Comparison of ENCODE assay signal across 22 cellular contexts in the genomic region with DNA sequence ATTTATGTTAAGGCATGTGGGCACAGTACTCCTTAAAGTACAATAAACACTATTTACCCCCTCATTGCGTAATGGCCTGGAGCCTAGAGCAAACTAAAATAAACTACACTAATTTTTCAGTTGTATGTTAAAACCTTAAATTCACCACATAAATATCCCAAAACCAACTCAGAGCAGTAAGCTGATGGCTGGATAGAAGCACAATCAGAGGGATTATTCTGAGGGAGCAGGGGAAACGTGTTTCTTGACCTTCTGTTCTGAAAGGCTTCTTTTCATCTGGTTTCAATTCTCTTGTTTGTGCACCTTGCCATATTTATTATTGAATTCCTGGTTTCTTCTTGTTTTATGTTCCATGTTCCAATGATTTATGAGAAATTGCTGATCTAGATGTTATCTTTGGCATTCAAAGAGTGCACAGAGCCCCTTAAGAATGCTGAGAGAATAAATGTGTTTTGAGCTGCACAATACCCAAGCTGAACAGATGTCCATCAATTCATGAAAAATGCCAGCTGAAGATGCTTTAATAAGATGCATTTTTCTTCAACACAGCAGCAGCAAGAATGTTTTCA. TPM values are rescaled to one million over a fixed set of nuclear protein-coding genes. Genes with fewer than 3 reads are reported as not detected.
DNase-seq lines count a peak whose midpoint lies in the region; ATAC-seq, FAIRE-seq and TF ChIP-seq lines count a peak whose summit lies in the region.
"Had no signal": no experiment of that assay in that cellular context is flagged by ENCODE, and none has a peak within 500 bp of the region (broad histone marks: within the 10 kb centered on the region; RNA-seq: fewer than 3 reads in every experiment).

No MANE protein-coding gene starts in this region.

- H2BK15ac ChIP-seq in IMR-90 (ENCODE audit: low read depth, low read length) (no peak overlapping the region), H1 (ENCODE audit: low read length) (no peak overlapping the region)

- H3K4ac ChIP-seq in IMR-90 (ENCODE audit: low read depth, low read length) (no peak overlapping the region), H1 (replicated peaks; ENCODE audit: insufficient read length, low read depth, low read length) (no peak overlapping the region)

- ATAC-seq in IMR-90 (ENCODE audit: low read depth) (peak; percentile 69), HG02852 (IDR thresholded peaks at IDR 0.05; ENCODE audit: unreplicated experiment) (no peak), HG02970 (IDR thresholded peaks at IDR 0.05; ENCODE audit: low FRiP score, unreplicated experiment) (no peak)
- ATAC-seq: gastroesophageal sphincter, psoas muscle had no signal

- intact Hi-C loops in IMR-90 (cut with micrococcal nuclease), result loop anchor here (10.0 kb wide), 1 partner anchor 656 kb away; a partner anchor contains a TSS

- dilution Hi-C loops in IMR-90 (cut with HindIII; ENCODE audit: low sequenced_read_pairs, unreplicated experiment), result no loop called here

- TF ChIP-seq RAD21 in IMR-90 (IDR thresholded peaks at IDR 0.05; ENCODE audit: low read length) (no peak), H1 (IDR thresholded peaks at IDR 0.05 in 1 of 2, conservative IDR thresholded peaks at IDR 0.05 in 1 of 2; ENCODE audit: low read depth in 2 of 2, low read length in 2 of 2) (no peak)

- no peaks in the 10 kb centered on the region for H3K9me1 ChIP-seq in IMR-90 (ENCODE audit: insufficient read depth, low read length)

- H3K56ac ChIP-seq in IMR-90 (ENCODE audit: extremely low read depth, insufficient read depth, low read length) (no peak overlapping the region), H1 (replicated peaks; ENCODE audit: insufficient read length, low read depth, low read length) (no peak overlapping the region)

- TF ChIP-seq POLR2A in IMR-90 (IDR thresholded peaks at IDR 0.05; ENCODE audit: low read depth, low read length) (no peak), H1 (IDR thresholded peaks at IDR 0.05; ENCODE audit: control extremely low read depth in 1 of 2, low read depth in 2 of 2, low read length in 2 of 2) (no peak)

- H3K4me2 ChIP-seq in IMR-90 (ENCODE audit: low read depth, low read length) (no peak overlapping the region), H1 (ENCODE audit: insufficient read depth in 1 of 2, low read depth in 2 of 2, low read length in 2 of 2) (no peak overlapping the region)

- H3K9ac ChIP-seq in IMR-90 (ENCODE audit: low read depth, low read length) (no peak overlapping the region), H1 (replicated peaks in 1 of 4; ENCODE audit: extremely low read depth in 1 of 4, low read depth in 3 of 4, low read length in 3 of 4) (no peak overlapping the region)

- peaks cover 36% of the 10 kb centered on the region for H3K4me1 Mint-ChIP-seq in nephron
- H3K4me1 Mint-ChIP-seq: CD4-positive, alpha-beta memory T cell had no signal

- DNase-seq in AG10803 (ENCODE audit: low read depth), result peak; percentile 39
- peak; percentile 33 for DNase-seq in IMR-90
- no peak for DNase-seq in H1 (ENCODE audit: low read depth in 1 of 2, low spot score in 2 of 2)
- DNase-seq in AG20443 (ENCODE audit: low spot score), result no peak
- no peak for DNase-seq in KG1 (lab: John Stamatoyannopoulos, UW)
- DNase-seq: ACHN; activated T-cell treated with anti-CD3 and anti-CD28 coated beads for 4 hours; CD4-positive, alpha-beta memory T cell; DND-41; GOT3; NCI-H1105 treated with DMSO at 0.1 percent for 48 hours; nephron progenitor cell; OCI-M1; psoas muscle; SIG-M5; stimulated activated CD8-positive, alpha-beta memory T cell treated with anti-CD3 and anti-CD28 coated beads, Interleukin-4, amount 100 ng/mL, for 48 hours; WERI-Rb-1 had no signal

- H2BK120ac ChIP-seq in IMR-90 (ENCODE audit: low read depth, low read length) (no peak overlapping the region), H1 (replicated peaks; ENCODE audit: low read depth, low read length) (no peak overlapping the region)

- POLR2A ChIA-PET in IMR-90 (lab: Charles Lee; ENCODE audit: unreplicated experiment), result no interaction called here
- POLR2A ChIA-PET in H1 (lab: Charles Lee; ENCODE audit: partially characterized antibody), result interaction anchor here (0.6 to 1.4 kb wide), 2 partner anchors 25 to 30 kb away, joined by 3 to 4 read pairs; a partner anchor contains a TSS

- no peak overlapping the region for H3K4me3 Mint-ChIP-seq in nephron
- H3K4me3 Mint-ChIP-seq: CD4-positive, alpha-beta memory T cell; nephron progenitor cell had no signal

- H3K27ac Mint-ChIP-seq in nephron, result peak overlapping the region; percentile 29 to 93 (median 47)
- H3K27ac Mint-ChIP-seq: CD4-positive, alpha-beta memory T cell; nephron progenitor cell had no signal

- H3K18ac ChIP-seq in IMR-90 (ENCODE audit: low read depth, low read length) (no peak overlapping the region), H1 (ENCODE audit: extremely low read depth, low read length) (no peak overlapping the region)

- H3K79me1 ChIP-seq in IMR-90 (ENCODE audit: low read depth in 1 of 2, low read length in 2 of 2) (no peaks in the 10 kb centered on the region), H1 (ENCODE audit: low read depth, low read length) (no peaks in the 10 kb centered on the region)

- H2BK20ac ChIP-seq in IMR-90 (ENCODE audit: low read depth, low read length) (no peak overlapping the region), H1 (ENCODE audit: low read length) (no peak overlapping the region)

- H4K20me1 ChIP-seq in IMR-90 (ENCODE audit: insufficient read depth, low read length), result no peaks in the 10 kb centered on the region
- H4K20me1 ChIP-seq in H1 (replicated peaks in 1 of 2; ENCODE audit: control insufficient read depth in 1 of 2, insufficient read depth in 2 of 2, low read length in 2 of 2), result no peaks in the 10 kb centered on the region

- in situ Hi-C loops in IMR-90 (cut with MboI; ENCODE audit: low sequenced_read_pairs), result no loop called here

- no peak overlapping the region for H2BK12ac ChIP-seq in H1 (ENCODE audit: low read depth, low read length)

- H4K5ac ChIP-seq in IMR-90 (ENCODE audit: low read depth, low read length), result no peak overlapping the region
- H4K5ac ChIP-seq in H1 (ENCODE audit: insufficient read length, low read depth, low read length), result no peak overlapping the region

- no peaks in the 10 kb centered on the region for H3K36me3 ChIP-seq in IMR-90 (ENCODE audit: control insufficient read depth, insufficient read depth, low read length)
- H3K36me3 ChIP-seq in H1 (ENCODE audit: control insufficient read depth in 2 of 4, insufficient read depth in 4 of 4, low read length in 3 of 4), result no peaks in the 10 kb centered on the region
- H3K36me3 ChIP-seq: gastroesophageal sphincter, WERI-Rb-1 had no signal

- H4K8ac ChIP-seq in IMR-90 (ENCODE audit: low read depth in 2 of 2, low read length in 2 of 2) (no peak overlapping the region), H1 (ENCODE audit: extremely low read depth, insufficient read depth, low read length) (no peak overlapping the region)

- H4K91ac ChIP-seq in IMR-90 (ENCODE audit: insufficient read depth, low read depth, low read length), result no peak overlapping the region
- no peak overlapping the region for H4K91ac ChIP-seq in H1 (replicated peaks; ENCODE audit: insufficient read length, low read length)

- BruUV-seq in IMR-90 (replicated peaks; lab: Mats Ljungman, UMichigan), result no TSS peak

- H2AFZ ChIP-seq in IMR-90 (replicated peaks; ENCODE audit: low read length, poor library complexity), result no peak overlapping the region
- H2AFZ ChIP-seq in H1 (ENCODE audit: low read length), result no peak overlapping the region

- H2BK5ac ChIP-seq in IMR-90 (ENCODE audit: low read depth, low read length, poor library complexity, severe bottlenecking) (no peak overlapping the region), H1 (ENCODE audit: low read depth, low read length) (no peak overlapping the region)

- FAIRE-seq in H1 (lab: Jason Lieb, UNC), result no peak
- FAIRE-seq: urothelium cell line had no signal

- no peaks in the 10 kb centered on the region for H3K79me2 ChIP-seq in H1 (ENCODE audit: control insufficient read depth in 1 of 2, insufficient read depth in 2 of 2, low read length in 2 of 2)

- peaks cover 1% of the 10 kb centered on the region for H3K27me3 ChIP-seq in IMR-90 (ENCODE audit: control insufficient read depth, insufficient read depth, low read length)
- no peaks in the 10 kb centered on the region for H3K27me3 ChIP-seq in H1 (replicated peaks in 1 of 4; ENCODE audit: control insufficient read depth in 3 of 4, extremely low read depth in 1 of 4, insufficient read depth in 3 of 4, low read length in 3 of 4)
- H3K27me3 ChIP-seq: gastroesophageal sphincter had no signal

- H2AK5ac ChIP-seq in IMR-90 (ENCODE audit: low read depth, low read length) (no peak overlapping the region), H1 (ENCODE audit: low read depth, low read length) (no peak overlapping the region)

- H3K9me3 ChIP-seq in IMR-90 (ENCODE audit: control insufficient read depth, insufficient read depth, low read length) (no peaks in the 10 kb centered on the region), H1 (ENCODE audit: insufficient read depth in 2 of 2, low read depth in 1 of 2, low read length in 1 of 2) (peaks cover 0 to 6% of the 10 kb centered on the region in 2 experiments; a peak in 1 of 4 replicates)
- H3K9me3 ChIP-seq: psoas muscle had no signal

- no peak overlapping the region for H3K14ac ChIP-seq in IMR-90 (replicated peaks; ENCODE audit: low read depth, low read length)
- H3K14ac ChIP-seq in H1 (ENCODE audit: insufficient read length), result no peak overlapping the region

- H3K27me3 Mint-ChIP-seq in nephron (ENCODE audit: low read depth), result peaks cover under 1% of the 10 kb centered on the region

- TF ChIP-seq CTCF in AG10803 (conservative IDR thresholded peaks at IDR 0.05; ENCODE audit: low read length) (no peak), IMR-90 (conservative IDR thresholded peaks at IDR 0.05; ENCODE audit: low read depth, low read length) (no peak), H1 (IDR thresholded peaks at IDR 0.05; ENCODE audit: control extremely low read depth in 1 of 3, insufficient read depth in 1 of 3, low read depth in 1 of 3, low read length in 3 of 3) (no peak), nephron (IDR thresholded peaks at IDR 0.05; ENCODE audit: unreplicated experiment in 3 of 3) (no peak)

- H3K36me3 Mint-ChIP-seq in nephron (ENCODE audit: low read depth), result no peaks in the 10 kb centered on the region
- H3K36me3 Mint-ChIP-seq: CD4-positive, alpha-beta memory T cell had no signal

- no peak for TF ChIP-seq EP300 in H1 (IDR thresholded peaks at IDR 0.05; ENCODE audit: borderline replicate concordance in 1 of 2, low read depth in 2 of 2, low read length in 2 of 2)

- CTCF ChIA-PET in IMR-90 (lab: Yijun Ruan, JAX), result interaction anchor here (0.6 to 1.0 kb wide), 3 partner anchors 8 to 34 kb away, joined by 3 to 4 read pairs (median 3); a partner anchor contains a TSS
- CTCF ChIA-PET in H1 (lab: Charles Lee; ENCODE audit: partially characterized antibody), result interaction anchor here (0.5 to 2.1 kb wide), 7 partner anchors 8 to 802 kb away, joined by 3 to 8 read pairs (median 3); no protein-coding TSS in a partner anchor

- no peaks in the 10 kb centered on the region for H3K9me3 Mint-ChIP-seq in nephron

- no CpG with 5 or more reads among the region's 2 CpGs for whole genome bisulfite sequencing in IMR-90 (ENCODE audit: extremely low coverage in 2 of 2, insufficient read length in 1 of 2), 2 experiments
- 89% methylated on average over 2 of the region's 2 CpGs; no CpG with 5 or more reads in 1 of the 2 experiments for WGBS in H1 (ENCODE audit: extremely low coverage in 1 of 2, insufficient coverage in 1 of 2, insufficient read length in 1 of 2, insufficient replicate concordance in 2 of 2, low coverage in 1 of 2, low lambda C conversion rate in 2 of 2, missing lambda C conversion rate in 1 of 2), 2 experiments

- H3K27ac ChIP-seq in IMR-90 (ENCODE audit: insufficient read depth, low read length) (no peak overlapping the region), H1 (ENCODE audit: low read depth, low read length) (no peak overlapping the region)
- H3K27ac ChIP-seq: gastroesophageal sphincter, psoas muscle, WERI-Rb-1 had no signal

- no peak overlapping the region for H3K23ac ChIP-seq in IMR-90 (ENCODE audit: low read depth, low read length)
- H3K23ac ChIP-seq in H1 (ENCODE audit: insufficient read length), result no peak overlapping the region

- peaks cover 2% of the 10 kb centered on the region; the same call in 1 of the 2 replicates for H3K23me2 ChIP-seq in H1 (ENCODE audit: low read depth, low read length)

- H3K4me1 ChIP-seq in IMR-90 (ENCODE audit: control insufficient read depth, insufficient read depth, low read length), result peaks cover 2% of the 10 kb centered on the region; the same call in 1 of the 2 replicates
- peaks cover 0 to 3% (median 2%) of the 10 kb centered on the region in 4 experiments; a peak in 3 of 7 replicates for H3K4me1 ChIP-seq in H1 (replicated peaks in 1 of 4; ENCODE audit: control insufficient read depth in 3 of 4, insufficient read depth in 4 of 4, low read length in 3 of 4)
- H3K4me1 ChIP-seq: gastroesophageal sphincter, psoas muscle had no signal

- H3K4me3 ChIP-seq in AG10803 (ENCODE audit: low read length) (no peak overlapping the region), IMR-90 (ENCODE audit: insufficient read depth, low read depth, low read length) (no peak overlapping the region), H1 (ENCODE audit: extremely low read depth in 1 of 4, insufficient read depth in 2 of 4, low read depth in 3 of 4, low read length in 4 of 4) (no peak overlapping the region)
- H3K4me3 ChIP-seq: gastroesophageal sphincter, psoas muscle had no signal

- H2AK9ac ChIP-seq in IMR-90 (replicated peaks; ENCODE audit: low read depth, low read length, poor library complexity), result no peak overlapping the region

RNA-seq across cellular contexts. Expression of a gene that starts 29.6 kb away (rescaled TPM):
- 37.1 and 77.8 TPM in 2 replicates for total RNA-seq in IMR-90 (2012; rRNA removed)
- polyA plus RNA-seq in IMR-90 (2012; rRNA removed), result 76.7 and 92.0 TPM in 2 replicates
- 16.6 and 35.7 TPM in 2 replicates for polyA plus RNA-seq in IMR-90 (2012; cell fraction: cytosol; rRNA removed)
- polyA plus RNA-seq in IMR-90 (2012; cell fraction: nucleus; rRNA removed; ENCODE audit: low replicate concordance), result 2.7 and 27.1 TPM in 2 replicates
- 271 and 280 TPM in 2 replicates for total RNA-seq in H1 (2021; fragmentation: NEBNext Ultra II Directional; extraction: Animal tissue kit (Norgen Biotek cat#: 25700))
- 40.0 and 99.9 TPM in 2 replicates for polyA plus RNA-seq in H1 (2011; rRNA removed)
- polyA plus RNA-seq in H1 (2011; cell fraction: cytosol; rRNA removed), result 158 TPM
- 10.1 TPM for polyA plus RNA-seq in H1 (2011; cell fraction: nucleus; rRNA removed)
- polyA plus RNA-seq in H1 (2012, experiment 1 of 2), result 121 to 356 TPM (median 153 TPM) in 4 replicates
- polyA plus RNA-seq in H1 (2012, experiment 2 of 2), result 1,071 TPM
- 805 TPM for polyA plus RNA-seq in H1 (2013, experiment 1 of 2)
- 862 TPM for polyA plus RNA-seq in H1 (2013, experiment 2 of 2)
- 6.2 and 6.6 TPM in 2 replicates for polyA minus RNA-seq in H1 (2011; rRNA and poly(A)+ RNA removed)
- polyA minus RNA-seq in H1 (2011; cell fraction: cytosol; rRNA and poly(A)+ RNA removed), result 13.1 TPM
- polyA minus RNA-seq in H1 (2011; cell fraction: nucleus; rRNA and poly(A)+ RNA removed), result 28.3 TPM

Comparison
In these comparisons a context has a peak if more than half of its experiments do, and no peak if none do; other contexts are left out.
1. DNase-seq: peak in AG10803 (single experiment) and IMR-90 (single experiment); none in H1 (0 of 2), AG20443 (single experiment) and KG1 (single experiment).